In genomic region chr4:94368459-94368858, GRCh38 we compare ENCODE assay signal across 24 cellular contexts. TPM values are rescaled to one million over a fixed set of nuclear protein-coding genes. Genes with fewer than 3 reads are reported as not detected.
"Had no signal": no experiment of that assay in that cellular context is flagged by ENCODE, and none has a peak within 500 bp of the region (broad histone marks: within the 10 kb centered on the region; RNA-seq: fewer than 3 reads in every experiment).

No MANE protein-coding gene starts in this region.

- H3K4me3 ChIP-seq: colonic mucosa, coronary artery, dorsolateral prefrontal cortex, esophagus muscularis mucosa, esophagus squamous epithelium, gastrocnemius medialis, gastroesophageal sphincter, heart left ventricle, heart right ventricle had no signal

- DNase-seq: colonic mucosa; cortex of kidney; dermis blood vessel endothelial cell; dorsolateral prefrontal cortex; effector CD4-positive, alpha-beta T cell; effector CD8-positive, alpha-beta T cell; effector memory CD4-positive, alpha-beta T cell; effector memory CD8-positive, alpha-beta T cell; endodermal cell; erythroblast; esophagus squamous epithelium; foreskin fibroblast; foreskin keratinocyte; gastrocnemius medialis; glutamatergic neuron; head of caudate nucleus; heart left ventricle; heart right ventricle had no signal

- H3K27me3 ChIP-seq: colonic mucosa, dorsolateral prefrontal cortex, esophagus muscularis mucosa, esophagus squamous epithelium, gastrocnemius medialis, gastroesophageal sphincter, heart left ventricle, heart right ventricle had no signal

- H3K36me3 ChIP-seq: colonic mucosa, esophagus muscularis mucosa, esophagus squamous epithelium, gastrocnemius medialis, gastroesophageal sphincter, heart left ventricle, heart right ventricle had no signal

- H3K9me3 ChIP-seq: colonic mucosa, esophagus squamous epithelium, gastrocnemius medialis, gastroesophageal sphincter had no signal

- H3K27ac ChIP-seq: colonic mucosa, coronary artery, dorsolateral prefrontal cortex, epithelial cell of prostate, esophagus muscularis mucosa, esophagus squamous epithelium, foreskin keratinocyte, gastrocnemius medialis, gastroesophageal sphincter, heart left ventricle, heart right ventricle had no signal

RNA-seq across cellular contexts. Expression of gene HPGDS, which starts 25.8 kb away (rescaled TPM):
- polyA plus RNA-seq: endothelial cell of umbilical vein, fibroblast of lung, foreskin keratinocyte had no signal
